In the genomic region with DNA sequence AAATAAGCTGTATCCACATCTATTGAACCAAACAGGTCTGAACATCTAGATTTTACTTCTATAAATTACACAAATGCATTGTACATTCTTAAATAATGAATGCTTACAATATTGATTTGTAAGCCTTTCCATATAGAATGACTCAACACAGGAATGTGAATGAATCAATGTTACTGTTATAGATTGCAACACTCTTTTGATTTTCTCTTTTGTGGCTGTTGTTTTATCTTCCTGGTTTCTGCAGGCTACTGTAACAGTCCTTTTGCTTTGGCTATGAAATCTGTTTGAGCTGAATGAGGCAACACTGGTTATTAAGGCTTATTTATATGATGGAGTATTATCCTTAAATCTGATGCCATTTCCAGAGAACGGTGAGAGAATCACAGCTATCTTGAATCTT, we compare ENCODE assay signal across 17 cellular contexts. TPM values are rescaled to one million over a fixed set of nuclear protein-coding genes. Genes with fewer than 3 reads are reported as not detected.
A peak's percentile ranks its signal among the peaks of the same experiment; 100 is the strongest.
DNase-seq lines count a peak whose midpoint lies in the region; ATAC-seq, FAIRE-seq and TF ChIP-seq lines count a peak whose summit lies in the region.
"Had no signal": no experiment of that assay in that cellular context is flagged by ENCODE, and none has a peak within 500 bp of the region (broad histone marks: within the 10 kb centered on the region; RNA-seq: fewer than 3 reads in every experiment).

No MANE protein-coding gene starts in this region.

- ATAC-seq in foreskin keratinocyte = peak; percentile 75
- ATAC-seq: K562 had no signal

- no peaks in the 10 kb centered on the region for H3K9me3 ChIP-seq in GM23248 (ENCODE audit: low read depth)
- H3K9me3 ChIP-seq in astrocyte (ENCODE audit: insufficient read depth, low read depth, low read length) = no peaks in the 10 kb centered on the region
- H3K9me3 ChIP-seq in endodermal cell (ENCODE audit: control insufficient read depth, low read length) = no peaks in the 10 kb centered on the region
- H3K9me3 ChIP-seq: BLaER1, Caco-2 had no signal

- H3K4me3 ChIP-seq in GM23248 (no peak overlapping the region), astrocyte (ENCODE audit: insufficient read depth, low read depth, low read length) (no peak overlapping the region), endodermal cell (ENCODE audit: low read length) (no peak overlapping the region)
- H3K4me3 ChIP-seq: BLaER1, K562 had no signal

- DNase-seq in ELR (ENCODE audit: low read depth) (peak; percentile 23), GM23248 (peak; percentile 0), astrocyte (ENCODE audit: low read depth) (no peak), foreskin keratinocyte (peak; percentile 44 to 65), inferior parietal cortex (ENCODE audit: extremely low spot score) (no peak), endodermal cell (no peak)
- DNase-seq in activated CD4-positive, alpha-beta T cell treated with anti-CD3 and anti-CD28 coated beads, Interleukin-2, amount 50 U/mL, for 4 hours = no peak
- DNase-seq: AML-193; Caco-2; CD8-positive, alpha-beta memory T cell; DMS53; HCEC 1CT; HFFc6 had no signal

- WGBS in GM23248 (ENCODE audit: low coverage in 1 of 2, low lambda C conversion rate in 2 of 2, missing lambda C conversion rate in 2 of 2), 2 experiments = 17 to 38% methylated on average over 1 of the region's 1 CpG
- WGBS in endodermal cell (ENCODE audit: insufficient coverage in 1 of 2, insufficient read length in 1 of 2), 2 experiments = 91 to 100% methylated on average over 1 of the region's 1 CpG

- H3K4me1 ChIP-seq in GM23248 (ENCODE audit: insufficient read depth) = no peaks in the 10 kb centered on the region
- H3K4me1 ChIP-seq in astrocyte (ENCODE audit: insufficient read depth, low read length) = no peaks in the 10 kb centered on the region
- peaks cover 4% of the 10 kb centered on the region for H3K4me1 ChIP-seq in foreskin keratinocyte
- H3K4me1 ChIP-seq in endodermal cell (ENCODE audit: control insufficient read depth, insufficient read depth, low read length) = no peaks in the 10 kb centered on the region
- H3K4me1 ChIP-seq: BLaER1, Caco-2 had no signal

- H3K27ac ChIP-seq in GM23248 = no peak overlapping the region
- H3K27ac ChIP-seq in astrocyte (ENCODE audit: low read depth, low read length) = no peak overlapping the region
- H3K27ac ChIP-seq in foreskin keratinocyte = no peak overlapping the region
- no peak overlapping the region for H3K27ac ChIP-seq in endodermal cell (ENCODE audit: low read depth, low read length)
- H3K27ac ChIP-seq: BLaER1 had no signal

- peak; percentile 100 for FAIRE-seq in astrocyte (lab: Jason Lieb, UNC)
- FAIRE-seq: K562 had no signal

- no peak overlapping the region for H3K4me3 Mint-ChIP-seq in astrocyte (ENCODE audit: unreplicated experiment)
- no peak overlapping the region for H3K4me3 Mint-ChIP-seq in endodermal cell
- H3K4me3 Mint-ChIP-seq: CD8-positive, alpha-beta memory T cell; HFFc6 had no signal

- no peak overlapping the region for H3K27ac Mint-ChIP-seq in astrocyte (ENCODE audit: unreplicated experiment)
- no peak overlapping the region for H3K27ac Mint-ChIP-seq in endodermal cell
- H3K27ac Mint-ChIP-seq: CD8-positive, alpha-beta memory T cell; HFFc6 had no signal

- H2AFZ ChIP-seq in GM23248 = no peak overlapping the region
- no peak overlapping the region for H2AFZ ChIP-seq in astrocyte (ENCODE audit: low read depth, low read length)

- no peaks in the 10 kb centered on the region for H3F3A ChIP-seq in GM23248 (ENCODE audit: insufficient read depth)

- H3K4me1 Mint-ChIP-seq in astrocyte (ENCODE audit: low read depth, unreplicated experiment) = no peaks in the 10 kb centered on the region
- H3K4me1 Mint-ChIP-seq in endodermal cell = no peaks in the 10 kb centered on the region
- H3K4me1 Mint-ChIP-seq: CD8-positive, alpha-beta memory T cell had no signal

- in situ Hi-C loops in GM23248 (cut with MboI) = no loop called here

- H3K9me2 ChIP-seq in GM23248 (ENCODE audit: insufficient read depth) = no peaks in the 10 kb centered on the region

- H3K9ac ChIP-seq in GM23248 (no peak overlapping the region), astrocyte (ENCODE audit: low read length) (no peak overlapping the region), endodermal cell (ENCODE audit: extremely low read depth, low read length, poor library complexity, severe bottlenecking) (no peak overlapping the region)
- H3K9ac ChIP-seq: BLaER1 had no signal

- no peaks in the 10 kb centered on the region for H3K79me2 ChIP-seq in GM23248 (ENCODE audit: insufficient read depth)
- no peaks in the 10 kb centered on the region for H3K79me2 ChIP-seq in astrocyte (ENCODE audit: insufficient read depth, low read length)

- no peaks in the 10 kb centered on the region for H3K36me3 ChIP-seq in GM23248 (ENCODE audit: low read depth)
- no peaks in the 10 kb centered on the region for H3K36me3 ChIP-seq in astrocyte (ENCODE audit: insufficient read depth, low read length)
- H3K36me3 ChIP-seq in endodermal cell (ENCODE audit: control insufficient read depth, insufficient read depth, low read length) = no peaks in the 10 kb centered on the region
- H3K36me3 ChIP-seq: BLaER1 had no signal

- H3K9me3 Mint-ChIP-seq in astrocyte (ENCODE audit: unreplicated experiment) = peaks cover 4% of the 10 kb centered on the region
- peaks cover 60% of the 10 kb centered on the region for H3K9me3 Mint-ChIP-seq in endodermal cell
- H3K9me3 Mint-ChIP-seq: CD8-positive, alpha-beta memory T cell had no signal

- H3K27me3 Mint-ChIP-seq in astrocyte (ENCODE audit: low read depth, unreplicated experiment) (peaks cover 7% of the 10 kb centered on the region), endodermal cell (ENCODE audit: insufficient read depth) (peaks cover 27% of the 10 kb centered on the region)

- no peak overlapping the region for H3K4me2 ChIP-seq in GM23248 (ENCODE audit: unreplicated experiment)
- H3K4me2 ChIP-seq in astrocyte (ENCODE audit: low read length) = no peak overlapping the region
- H3K4me2 ChIP-seq: BLaER1 had no signal

- no peaks in the 10 kb centered on the region for H3K36me3 Mint-ChIP-seq in astrocyte (ENCODE audit: low read depth, unreplicated experiment)
- no peaks in the 10 kb centered on the region for H3K36me3 Mint-ChIP-seq in endodermal cell (ENCODE audit: low read depth)
- H3K36me3 Mint-ChIP-seq: CD8-positive, alpha-beta memory T cell had no signal

- TF ChIP-seq CTCF in astrocyte (IDR thresholded peaks at IDR 0.05; ENCODE audit: insufficient read depth, low read depth, low read length) (no peak), foreskin keratinocyte (conservative IDR thresholded peaks at IDR 0.05) (no peak), endodermal cell (conservative IDR thresholded peaks at IDR 0.05) (no peak)

- no peaks in the 10 kb centered on the region for H3K27me3 ChIP-seq in GM23248 (replicated peaks; ENCODE audit: insufficient read depth)
- no peaks in the 10 kb centered on the region for H3K27me3 ChIP-seq in astrocyte (ENCODE audit: insufficient read depth, low read length)
- no peaks in the 10 kb centered on the region for H3K27me3 ChIP-seq in foreskin keratinocyte
- H3K27me3 ChIP-seq in endodermal cell (ENCODE audit: control insufficient read depth, insufficient read depth, low read length, poor library complexity, severe bottlenecking) = no peaks in the 10 kb centered on the region

- H4K20me1 ChIP-seq in GM23248 (ENCODE audit: insufficient read depth) (no peaks in the 10 kb centered on the region), astrocyte (ENCODE audit: insufficient read depth, low read length) (no peaks in the 10 kb centered on the region)
- H4K20me1 ChIP-seq: BLaER1 had no signal

RNA-seq across cellular contexts. Expression of a gene that starts 49.5 kb away (rescaled TPM):
- not detected in 2 replicates for total RNA-seq in GM23248 (2014; rRNA removed; shearing (Covaris generic))
- polyA plus RNA-seq in GM23248 (2016; fragmentation: Nextera tagmentation; extraction: Ambion mirVana) (not detected in 2 replicates), foreskin keratinocyte (not detected in 2 replicates)
- total RNA-seq in astrocyte (0.67 and 1.00 TPM in 2 replicates), foreskin keratinocyte (not detected in 2 replicates), endodermal cell (under 1 TPM; 0.18 to 0.70 TPM)
- polyA plus RNA-seq in endodermal cell (2013, experiment 1 of 2) = 0.96 TPM
- 1.2 TPM for polyA plus RNA-seq in endodermal cell (2013, experiment 2 of 2)
- total RNA-seq: A673; Caco-2; CD8-positive, alpha-beta memory T cell; H4; HFFc6; K562 had no signal
- polyA plus RNA-seq: CD8-positive, alpha-beta memory T cell had no signal

Comparison
In these comparisons a context has a peak if more than half of its experiments do, and no peak if none do; other contexts are left out.
1. DNase-seq: peak in ELR (single experiment), GM23248 (single experiment) and foreskin keratinocyte (2 of 2); none in astrocyte (single experiment), activated CD4-positive, alpha-beta T cell treated with anti-CD3 and anti-CD28 coated beads, Interleukin-2, amount 50 U/mL, for 4 hours (0 of 2), inferior parietal cortex (single experiment) and endodermal cell (single experiment).